ENCODE assay signal across 10 cellular contexts in the genomic region with DNA sequence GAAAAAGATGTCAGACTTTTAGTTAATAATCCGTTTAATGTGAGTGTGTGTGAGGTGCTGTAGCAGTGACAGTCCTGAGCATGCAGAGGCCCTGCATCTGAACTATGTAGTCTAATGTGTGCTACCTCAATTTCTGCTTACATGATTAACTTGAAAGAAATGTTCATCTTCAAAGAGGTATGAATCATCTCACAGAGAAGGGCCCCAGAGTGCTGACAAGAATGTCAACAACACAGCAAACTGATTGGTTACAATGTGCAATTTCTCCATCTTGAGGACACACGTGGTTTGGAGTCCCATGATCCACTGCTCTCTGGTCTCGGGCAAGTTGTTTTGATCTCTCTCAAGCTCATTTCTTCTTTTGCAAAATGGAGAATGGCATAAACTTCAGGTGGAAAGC.
DNase-seq lines count a peak whose midpoint lies in the region; ATAC-seq and TF ChIP-seq lines count a peak whose summit lies in the region.
"Had no signal": no experiment of that assay in that cellular context is flagged by ENCODE, and none has a peak within 500 bp of the region (broad histone marks: within the 10 kb centered on the region; RNA-seq: fewer than 3 reads in every experiment).

No MANE protein-coding gene starts in this region.

- peak overlapping the region; percentile 59 for H3K27ac Mint-ChIP-seq in HFFc6
- peak overlapping the region; percentile 85 for H3K27ac Mint-ChIP-seq in activated CD8-positive, alpha-beta T cell treated with anti-CD3 and anti-CD28 coated beads for 36 hours

- no peak for TF ChIP-seq EP300 in tibial nerve (IDR thresholded peaks at IDR 0.05)

- peak; percentile 55 for DNase-seq in AG10803 (ENCODE audit: low read depth)
- peak; percentile 79 for DNase-seq in HFFc6
- peak; percentile 63 for DNase-seq in activated CD8-positive, alpha-beta T cell treated with anti-CD3 and anti-CD28 coated beads for 36 hours
- peak; percentile 26 for DNase-seq in fibroblast of the conjunctiva (ENCODE audit: low read depth)
- no peak for DNase-seq in vagina (ENCODE audit: extremely low spot score in 2 of 2)
- no peak for DNase-seq in tibial nerve (ENCODE audit: low spot score in 2 of 2)
- no peak for DNase-seq in NCI-H2196 (lab: John Stamatoyannopoulos, UW; ENCODE audit: unreplicated experiment)
- DNase-seq: NCI-H2029 treated with DMSO at 0.1 percent for 48 hours had no signal

- H3K36me3 ChIP-seq in vagina = peaks cover 0 to 29% of the 10 kb centered on the region in 2 donors
- peaks cover 0 to 71% (median 0%) of the 10 kb centered on the region in 3 donors for H3K36me3 ChIP-seq in tibial nerve

- ATAC-seq in activated CD8-positive, alpha-beta T cell treated with anti-CD3 and anti-CD28 coated beads for 36 hours = peak; percentile 88
- no peak for ATAC-seq in GM21723 (IDR thresholded peaks at IDR 0.05; ENCODE audit: unreplicated experiment)

- peaks cover 56% of the 10 kb centered on the region for H3K36me3 Mint-ChIP-seq in HFFc6 (ENCODE audit: low read depth)
- H3K36me3 Mint-ChIP-seq in activated CD8-positive, alpha-beta T cell treated with anti-CD3 and anti-CD28 coated beads for 36 hours (ENCODE audit: low read depth) = peaks cover 42% of the 10 kb centered on the region

- TF ChIP-seq CTCF in AG10803 (conservative IDR thresholded peaks at IDR 0.05; ENCODE audit: low read length) (no peak), HFFc6 (IDR thresholded peaks at IDR 0.05) (no peak), vagina (IDR thresholded peaks at IDR 0.05) (no peak), tibial nerve (IDR thresholded peaks at IDR 0.05) (no peak)
- TF ChIP-seq CTCF in activated CD8-positive, alpha-beta T cell treated with anti-CD3 and anti-CD28 coated beads for 36 hours (IDR thresholded peaks at IDR 0.05) = no peak

- H3K4me1 Mint-ChIP-seq in HFFc6 (ENCODE audit: low read depth) = peaks cover 66% of the 10 kb centered on the region
- H3K4me1 Mint-ChIP-seq in activated CD8-positive, alpha-beta T cell treated with anti-CD3 and anti-CD28 coated beads for 36 hours (ENCODE audit: low read depth) = peaks cover 27% of the 10 kb centered on the region

- WGBS in tibial nerve, 2 donors = 74 to 79% methylated on average over 3 of the region's 3 CpGs

- TF ChIP-seq POLR2A in vagina (IDR thresholded peaks at IDR 0.05) (no peak), tibial nerve (IDR thresholded peaks at IDR 0.05) (no peak)

- intact Hi-C loops in activated CD8-positive, alpha-beta T cell treated with anti-CD3 and anti-CD28 coated beads for 36 hours (cut with micrococcal nuclease) = no loop called here
- intact Hi-C loops in vagina (cut with DNase I) = no loop called here

- H3K27me3 ChIP-seq in vagina (no peaks in the 10 kb centered on the region), tibial nerve (no peaks in the 10 kb centered on the region)

- H3K27me3 Mint-ChIP-seq in HFFc6 (ENCODE audit: insufficient read depth) = no peaks in the 10 kb centered on the region; the same call in 1 of the 2 replicates
- no peaks in the 10 kb centered on the region for H3K27me3 Mint-ChIP-seq in activated CD8-positive, alpha-beta T cell treated with anti-CD3 and anti-CD28 coated beads for 36 hours

- POLR2A ChIA-PET in activated CD8-positive, alpha-beta T cell treated with anti-CD3 and anti-CD28 coated beads for 36 hours (lab: Charles Lee) = interaction anchor here (0.7 kb wide), 1 partner anchor 66 kb away, joined by 3 read pairs; no protein-coding TSS in a partner anchor

- CTCF ChIA-PET in activated CD8-positive, alpha-beta T cell treated with anti-CD3 and anti-CD28 coated beads for 36 hours (lab: Charles Lee) = interaction anchor here (1.2 to 2.2 kb wide), 3 partner anchors 12 to 269 kb away, joined by 3 to 5 read pairs (median 3); no protein-coding TSS in a partner anchor

- H3K4me1 ChIP-seq in vagina (peaks cover 17% of the 10 kb centered on the region), tibial nerve (no peaks in the 10 kb centered on the region)

- H3K4me3 ChIP-seq in AG10803 (ENCODE audit: low read length) (no peak overlapping the region), vagina (no peak overlapping the region), tibial nerve (no peak overlapping the region)
- H3K4me3 ChIP-seq: coronary artery had no signal

- no peak overlapping the region for H3K27ac ChIP-seq in vagina
- no peak overlapping the region for H3K27ac ChIP-seq in tibial nerve
- H3K27ac ChIP-seq: coronary artery had no signal

- H3K4me3 Mint-ChIP-seq in HFFc6 = no peak overlapping the region
- H3K4me3 Mint-ChIP-seq in activated CD8-positive, alpha-beta T cell treated with anti-CD3 and anti-CD28 coated beads for 36 hours = no peak overlapping the region

- H3K9me3 Mint-ChIP-seq in HFFc6 = no peaks in the 10 kb centered on the region
- H3K9me3 Mint-ChIP-seq in activated CD8-positive, alpha-beta T cell treated with anti-CD3 and anti-CD28 coated beads for 36 hours = no peaks in the 10 kb centered on the region

- H3K9me3 ChIP-seq in vagina = no peaks in the 10 kb centered on the region
- H3K9me3 ChIP-seq in tibial nerve = no peaks in the 10 kb centered on the region

Comparison
In these comparisons a context has a peak if more than half of its experiments do, and no peak if none do; other contexts are left out.
1. DNase-seq: peak in AG10803 (single experiment), HFFc6 (single experiment), activated CD8-positive, alpha-beta T cell treated with anti-CD3 and anti-CD28 coated beads for 36 hours (single experiment) and fibroblast of the conjunctiva (single experiment); none in vagina (0 of 2), tibial nerve (0 of 2) and NCI-H2196 (single experiment).